In the genomic region with DNA sequence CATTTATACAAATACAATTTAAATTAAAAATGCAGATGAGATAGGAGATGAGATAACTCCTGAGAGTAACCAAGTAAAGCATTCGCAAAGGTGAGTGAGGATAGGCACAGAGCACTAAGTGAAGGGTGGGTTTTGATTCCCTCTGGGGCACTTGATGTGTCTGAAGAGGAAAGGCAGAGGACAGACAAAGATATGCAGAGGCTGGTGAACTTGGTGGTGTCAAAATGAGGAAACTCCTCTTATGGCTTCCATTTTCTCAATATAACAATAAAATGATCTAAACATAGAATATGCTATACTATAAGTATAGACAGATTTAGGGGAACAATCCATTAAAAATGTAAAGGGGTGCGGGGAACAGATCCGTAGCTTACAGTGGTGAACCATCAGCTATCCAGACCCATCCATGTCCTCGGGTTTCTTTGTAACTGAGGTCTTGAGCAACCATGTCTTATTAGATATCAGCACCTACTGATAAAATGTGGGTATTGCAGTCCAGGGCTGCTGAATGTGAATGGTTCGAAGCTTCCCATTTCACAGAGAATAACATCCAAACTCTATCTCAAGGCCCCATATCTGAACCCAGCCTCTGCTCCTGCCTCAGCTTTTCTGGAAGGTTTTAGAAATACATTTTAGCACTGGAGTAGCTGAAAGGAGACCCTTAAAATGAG, we compare ENCODE assay signal across 8 cellular contexts.
DNase-seq lines count a peak whose midpoint lies in the region; ATAC-seq and TF ChIP-seq lines count a peak whose summit lies in the region.

No MANE protein-coding gene starts in this region.

- H3K9ac ChIP-seq in OCI-LY3 (ENCODE audit: low read length) = no peak overlapping the region

- H4K20me1 ChIP-seq in OCI-LY3 (ENCODE audit: insufficient read depth, low read length) = no peaks in the 10 kb centered on the region

- H3K4me3 ChIP-seq in OCI-LY3 (ENCODE audit: low read length) (no peak overlapping the region), tibial nerve (no peak overlapping the region)

- no peaks in the 10 kb centered on the region for H3K79me2 ChIP-seq in OCI-LY3 (ENCODE audit: low read length)

- peak; percentile 85 for TF ChIP-seq CTCF in OCI-LY3 (IDR thresholded peaks at IDR 0.05; ENCODE audit: low read depth, low read length)
- peak; percentile 37 to 61 (median 49) for TF ChIP-seq CTCF in tibial nerve (IDR thresholded peaks at IDR 0.05)

- H3K27me3 ChIP-seq in OCI-LY3 (ENCODE audit: low read depth, low read length) (no peaks in the 10 kb centered on the region), tibial nerve (no peaks in the 10 kb centered on the region)

- H2AFZ ChIP-seq in OCI-LY3 (ENCODE audit: low read depth, low read length) = peak overlapping the region; percentile 26; the same call in 1 of the 2 replicates

- H3K4me2 ChIP-seq in OCI-LY3 (ENCODE audit: low read length) = no peak overlapping the region

- H3K9me3 ChIP-seq in OCI-LY3 (ENCODE audit: insufficient read depth, low read length) = no peaks in the 10 kb centered on the region
- no peaks in the 10 kb centered on the region for H3K9me3 ChIP-seq in tibial nerve

- no peak for TF ChIP-seq POLR2A in tibial nerve (IDR thresholded peaks at IDR 0.05)

- WGBS in tibial nerve, 2 donors = 59 to 61% methylated on average over 5 of the region's 5 CpGs

- TF ChIP-seq EP300 in tibial nerve (IDR thresholded peaks at IDR 0.05) = no peak

- H3K36me3 ChIP-seq in OCI-LY3 (replicated peaks; ENCODE audit: low read depth, low read length) (no peaks in the 10 kb centered on the region), tibial nerve (no peaks in the 10 kb centered on the region)

- peak; percentile 40 for DNase-seq in D341Med (ENCODE audit: low spot score)
- peak; percentile 63 for DNase-seq in globus pallidus (ENCODE audit: low spot score)
- peak in 1 of 2 donors; percentile 63 for DNase-seq in tibial nerve (ENCODE audit: low spot score in 2 of 2)
- no peak for DNase-seq in NCI-H128 (lab: John Stamatoyannopoulos, UW; ENCODE audit: unreplicated experiment)
- DNase-seq in stimulated activated naive CD4-positive, alpha-beta T cell (lab: John Stamatoyannopoulos, UW) = no peak

- no peak overlapping the region for H3K27ac ChIP-seq in OCI-LY3 (ENCODE audit: low read length)
- no peak overlapping the region for H3K27ac ChIP-seq in tibial nerve

- ATAC-seq in GM19351 (IDR thresholded peaks at IDR 0.05; ENCODE audit: unreplicated experiment) (peak; percentile 97), HG03103 (IDR thresholded peaks at IDR 0.05; ENCODE audit: low read depth, unreplicated experiment) (peak; percentile 97)

- H3K4me1 ChIP-seq in OCI-LY3 (ENCODE audit: low read length) (no peaks in the 10 kb centered on the region), tibial nerve (no peaks in the 10 kb centered on the region)

Comparison
In these comparisons a context has a peak if more than half of its experiments do, and no peak if none do; other contexts are left out.
1. DNase-seq: peak in D341Med (single experiment) and globus pallidus (single experiment); none in NCI-H128 (single experiment) and stimulated activated naive CD4-positive, alpha-beta T cell (0 of 6).